8 cellular contexts compared by ENCODE assay signal in the genomic region with DNA sequence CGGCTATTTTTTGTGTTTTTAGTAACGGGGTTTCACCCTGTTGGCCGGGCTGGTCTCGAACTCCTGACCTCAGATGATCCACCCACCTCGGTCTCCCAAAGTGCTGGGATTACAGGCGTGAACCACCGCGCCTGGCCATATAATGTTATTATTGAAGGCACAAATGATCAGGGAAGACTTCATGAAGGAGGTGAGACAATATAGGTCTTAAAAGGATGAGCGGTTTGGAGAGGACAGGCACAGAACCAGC. TPM values are rescaled to one million over a fixed set of nuclear protein-coding genes. Genes with fewer than 3 reads are reported as not detected.
DNase-seq lines count a peak whose midpoint lies in the region; ATAC-seq and TF ChIP-seq lines count a peak whose summit lies in the region.
"Not testable (repeated sequence)": the region's sequence is repeated elsewhere in the genome, so short reads cannot be mapped to it uniquely, and the experiment has no call there.

No MANE protein-coding gene starts in this region.

- CTCF ChIA-PET in AG04449 (lab: Yijun Ruan, JAX) (interaction anchor here (0.6 to 3.0 kb wide), 34 partner anchors 9 to 294 kb away, joined by 3 to 44 read pairs (median 5); no protein-coding TSS in a partner anchor), OCI-LY7 (lab: Charles Lee; ENCODE audit: unreplicated experiment) (interaction anchor here (0.9 kb wide), 1 partner anchor 32 kb away, joined by 3 read pairs; no protein-coding TSS in a partner anchor), MCF 10A (lab: Yijun Ruan, JAX) (interaction anchor here (0.6 to 7.5 kb wide), 33 partner anchors 9 to 1421 kb away, joined by 3 to 84 read pairs (median 4); a partner anchor contains a TSS)
- CTCF ChIA-PET in naive thymus-derived CD4-positive, alpha-beta T cell (lab: Charles Lee) = interaction anchor here (0.6 to 1.5 kb wide), 9 partner anchors 12 to 240 kb away, joined by 3 to 10 read pairs (median 4); no protein-coding TSS in a partner anchor

- H3K36me3 ChIP-seq in OCI-LY7 (ENCODE audit: insufficient read depth, low read length) = peaks cover 25% of the 10 kb centered on the region; the same call in 1 of the 2 replicates
- H3K36me3 ChIP-seq in naive thymus-derived CD4-positive, alpha-beta T cell (ENCODE audit: control insufficient read depth in 2 of 3, insufficient read depth in 3 of 3, low read length in 3 of 3) = not testable (repeated sequence)

- peaks cover 44% of the 10 kb centered on the region for H3K36me3 Mint-ChIP-seq in MCF 10A (ENCODE audit: insufficient read depth, unreplicated experiment)
- H3K36me3 Mint-ChIP-seq in naive thymus-derived CD4-positive, alpha-beta T cell = not testable (repeated sequence)

- H3K4me1 ChIP-seq in OCI-LY7 (ENCODE audit: insufficient read depth, low read length, poor library complexity, severe bottlenecking) = peaks cover 14% of the 10 kb centered on the region
- H3K4me1 ChIP-seq in naive thymus-derived CD4-positive, alpha-beta T cell (ENCODE audit: control insufficient read depth in 2 of 2, insufficient read depth in 2 of 2, low read length in 2 of 2) = peaks cover 19 to 29% of the 10 kb centered on the region in 2 donors

- peak overlapping the region; percentile 99 for H3K4me3 Mint-ChIP-seq in MCF 10A (ENCODE audit: unreplicated experiment)
- H3K4me3 Mint-ChIP-seq in naive thymus-derived CD4-positive, alpha-beta T cell = peak overlapping the region; percentile 95 to 100 (median 99)

- BruUV-seq in OCI-LY7 (replicated peaks; lab: Mats Ljungman, UMichigan); MCF 10A (replicated peaks; lab: Mats Ljungman, UMichigan): not testable (repeated sequence)

- peaks cover 20% of the 10 kb centered on the region for H4K20me1 ChIP-seq in OCI-LY7 (ENCODE audit: insufficient read depth, low read length)

- H3K4me3 ChIP-seq in AG04449 (ENCODE audit: low read depth, low read length) = peak overlapping the region; percentile 41
- peak overlapping the region; percentile 91 for H3K4me3 ChIP-seq in OCI-LY7 (ENCODE audit: low read depth, low read length, poor library complexity, severe bottlenecking)
- peak overlapping the region; percentile 38 for H3K4me3 ChIP-seq in naive thymus-derived CD4-positive, alpha-beta T cell (ENCODE audit: low read length)

- H3K9me3 Mint-ChIP-seq in MCF 10A (ENCODE audit: unreplicated experiment); naive thymus-derived CD4-positive, alpha-beta T cell: not testable (repeated sequence)

- H3K27ac ChIP-seq in OCI-LY7 (ENCODE audit: low read depth, low read length, poor library complexity, severe bottlenecking) = not testable (repeated sequence)
- H3K27ac ChIP-seq in naive thymus-derived CD4-positive, alpha-beta T cell (ENCODE audit: low read depth, low read length) = peak overlapping the region; percentile 99

- H3K9me2 ChIP-seq in OCI-LY7 (ENCODE audit: insufficient read depth, low read length) = not testable (repeated sequence)

- ATAC-seq in GM21717 (IDR thresholded peaks at IDR 0.05; ENCODE audit: unreplicated experiment) (peak; percentile 2), Right ventricle myocardium superior (ENCODE audit: poor library complexity) (peak; percentile 1)
- not testable (repeated sequence) for ATAC-seq in naive thymus-derived CD4-positive, alpha-beta T cell

- H3K4me2 ChIP-seq in OCI-LY7 (ENCODE audit: low read length) = peak overlapping the region; percentile 58

- POLR2A ChIA-PET in AG04449 (lab: Yijun Ruan, JAX) (interaction anchor here (1.0 kb wide), 1 partner anchor 55 kb away, joined by 3 read pairs; no protein-coding TSS in a partner anchor), OCI-LY7 (lab: Charles Lee) (interaction anchor here (0.6 to 2.3 kb wide), 8 partner anchors 13 to 104 kb away, joined by 3 to 10 read pairs (median 4); a partner anchor contains a TSS), MCF 10A (lab: Yijun Ruan, JAX) (interaction anchor here (0.6 to 3.9 kb wide), 24 partner anchors 9 to 1912 kb away, joined by 3 to 53 read pairs (median 5); a partner anchor contains a TSS)
- POLR2A ChIA-PET in naive thymus-derived CD4-positive, alpha-beta T cell (lab: Charles Lee) = interaction anchor here (0.7 to 2.4 kb wide), 12 partner anchors 9 to 263 kb away, joined by 3 to 21 read pairs (median 7); a partner anchor contains a TSS

- DNase-seq in AG04449 (ENCODE audit: low read depth, low spot score); OCI-LY7 (ENCODE audit: low spot score); MCF 10A (ENCODE audit: unreplicated experiment); Right ventricle myocardium superior: not testable (repeated sequence)
- peak; percentile 18 for DNase-seq in activated CD8-positive, alpha-beta memory T cell treated with anti-CD3 and anti-CD28 coated beads, Interleukin-2, amount 50 U/mL, for 4 hours
- peak in 1 of 9 donors; percentile 6 for DNase-seq in naive thymus-derived CD4-positive, alpha-beta T cell
- DNase-seq in stimulated activated CD4-positive, alpha-beta T cell treated with anti-CD3 and anti-CD28 coated beads, Interleukin-1b, Interleukin-23, amount 100 ng/mL, for 48 hours = peak; percentile 21

- not testable (repeated sequence) for H3K27me3 Mint-ChIP-seq in MCF 10A (ENCODE audit: insufficient read depth, unreplicated experiment)
- H3K27me3 Mint-ChIP-seq in naive thymus-derived CD4-positive, alpha-beta T cell = peaks cover 0 to 20% (median 5%) of the 10 kb centered on the region in 5 donors

- H3K79me2 ChIP-seq in OCI-LY7 (ENCODE audit: insufficient read depth, low read depth, low read length) = peaks cover 45% of the 10 kb centered on the region

- peak overlapping the region; percentile 56; the same call in 1 of the 2 replicates for H2AFZ ChIP-seq in OCI-LY7 (ENCODE audit: low read length)

- intact Hi-C loops in OCI-LY7 (cut with micrococcal nuclease; ENCODE audit: unreplicated experiment); Right ventricle myocardium superior (cut with DNase I): not testable (repeated sequence)
- intact Hi-C loops in MCF 10A (cut with micrococcal nuclease) = loop anchor here (1.0 to 5.0 kb wide), 2 partner anchors 32 to 104 kb away; a partner anchor contains a TSS
- intact Hi-C loops in naive thymus-derived CD4-positive, alpha-beta T cell (cut with micrococcal nuclease) = loop anchor here (1.0 to 10.0 kb wide), 14 partner anchors 16 to 1901 kb away; a partner anchor contains a TSS

- not testable (repeated sequence) for H3K9me3 ChIP-seq in OCI-LY7 (ENCODE audit: low read length); naive thymus-derived CD4-positive, alpha-beta T cell (ENCODE audit: control insufficient read depth in 2 of 3, low read length in 3 of 3)

- TF ChIP-seq CTCF in AG04449 (IDR thresholded peaks at IDR 0.05; ENCODE audit: insufficient read depth, low read length, missing control alignments); OCI-LY7 (conservative IDR thresholded peaks at IDR 0.05; ENCODE audit: low read length); MCF 10A (IDR thresholded peaks at IDR 0.05; ENCODE audit: unreplicated experiment): not testable (repeated sequence)

- H3K27ac Mint-ChIP-seq in MCF 10A (ENCODE audit: low read depth, unreplicated experiment) = peak overlapping the region; percentile 100
- H3K27ac Mint-ChIP-seq in naive thymus-derived CD4-positive, alpha-beta T cell = peak overlapping the region; percentile 87 to 100 (median 100)

- H3K27me3 ChIP-seq in naive thymus-derived CD4-positive, alpha-beta T cell (ENCODE audit: control insufficient read depth in 2 of 2, insufficient read depth in 2 of 2, low read length in 2 of 2) = not testable (repeated sequence)

- H3K4me1 Mint-ChIP-seq in MCF 10A (ENCODE audit: insufficient read depth, unreplicated experiment) = peaks cover 14% of the 10 kb centered on the region
- peaks cover 19 to 50% (median 35%) of the 10 kb centered on the region in 7 donors for H3K4me1 Mint-ChIP-seq in naive thymus-derived CD4-positive, alpha-beta T cell

RNA-seq across cellular contexts. Expression of a gene that starts 0.3 kb away (rescaled TPM):
- total RNA-seq in OCI-LY7 (2014; rRNA removed; shearing (Covaris generic)) = 138 and 165 TPM in 2 replicates
- 114 and 123 TPM in 2 replicates for total RNA-seq in OCI-LY7 (2022)
- 112 and 142 TPM in 2 replicates for total RNA-seq in MCF 10A (2022)
- total RNA-seq in Right ventricle myocardium superior = 91.9 TPM
- 100 to 1,000 TPM; 113 to 204 (median 121) TPM for total RNA-seq in naive thymus-derived CD4-positive, alpha-beta T cell
- polyA plus RNA-seq in naive thymus-derived CD4-positive, alpha-beta T cell = 10 to 100 TPM; 57.6 to 72.7 TPM

Comparison
In these comparisons a context has a peak if more than half of its experiments do, and no peak if none do; other contexts are left out.
1. H3K4me3 ChIP-seq: peak in every context shown above with its lines; median percentile 91 in OCI-LY7; 41 in AG04449; 38 in naive thymus-derived CD4-positive, alpha-beta T cell.